15 cellular contexts compared by ENCODE assay signal in genomic region chr11:108929241-108929640, GRCh38.
DNase-seq lines count a peak whose midpoint lies in the region; ATAC-seq and TF ChIP-seq lines count a peak whose summit lies in the region.
"Had no signal": no experiment of that assay in that cellular context is flagged by ENCODE, and none has a peak within 500 bp of the region (broad histone marks: within the 10 kb centered on the region; RNA-seq: fewer than 3 reads in every experiment).

No MANE protein-coding gene starts in this region.

- peaks cover 4% of the 10 kb centered on the region for H3K36me3 Mint-ChIP-seq in osteocyte (ENCODE audit: unreplicated experiment)

- no peak for TF ChIP-seq CTCF in RWPE2 (IDR thresholded peaks at IDR 0.05; ENCODE audit: poor library complexity, severe bottlenecking)
- TF ChIP-seq CTCF in osteocyte (IDR thresholded peaks at IDR 0.05): no peak

- H3K4me3 ChIP-seq in RWPE2 (ENCODE audit: severe bottlenecking) (no peak overlapping the region), SJCRH30 (no peak overlapping the region)
- H3K4me3 ChIP-seq: GM12878 had no signal

- H3K27ac Mint-ChIP-seq in osteocyte (ENCODE audit: unreplicated experiment): peak overlapping the region; percentile 65
- H3K27ac Mint-ChIP-seq: activated T-cell treated with anti-CD3 and anti-CD28 coated beads, Interleukin-2, amount 50 U/mL, for 72 hours; stimulated activated memory B cell treated with anti-CD40 and anti-IgM and Interleukin-4, amounts not matched to agents 10 μg/mL and 1 μg/mL and 100 μg/mL, for 72 hours had no signal

- peaks cover 4% of the 10 kb centered on the region for H3K9me3 Mint-ChIP-seq in osteocyte (ENCODE audit: unreplicated experiment)
- H3K9me3 Mint-ChIP-seq: stimulated activated memory B cell treated with anti-CD40 and anti-IgM and Interleukin-4, amounts not matched to agents 10 μg/mL and 1 μg/mL and 100 μg/mL, for 72 hours had no signal

- no peaks in the 10 kb centered on the region for H3K9me3 ChIP-seq in RWPE2 (ENCODE audit: severe bottlenecking)
- no peaks in the 10 kb centered on the region for H3K9me3 ChIP-seq in SJCRH30 (replicated peaks)

- H3K4me3 Mint-ChIP-seq in osteocyte (ENCODE audit: unreplicated experiment): no peak overlapping the region
- H3K4me3 Mint-ChIP-seq: activated T-cell treated with anti-CD3 and anti-CD28 coated beads, Interleukin-2, amount 50 U/mL, for 72 hours; stimulated activated memory B cell treated with anti-CD40 and anti-IgM and Interleukin-4, amounts not matched to agents 10 μg/mL and 1 μg/mL and 100 μg/mL, for 72 hours had no signal

- DNase-seq in EL (peak; percentile 93), RWPE2 (ENCODE audit: low spot score) (no peak), osteocyte (ENCODE audit: extremely low spot score, unreplicated experiment) (no peak), SJCRH30 (no peak), NCI-H2171 (lab: John Stamatoyannopoulos, UW) (no peak)
- DNase-seq: activated T-cell treated with anti-CD3 and anti-CD28 coated beads, Interleukin-2, amount 50 U/mL, for 72 hours; MM.1S; nucleus accumbens; WERI-Rb-1 had no signal

- H3K27me3 ChIP-seq in RWPE2 (ENCODE audit: insufficient read depth, poor library complexity, severe bottlenecking): no peaks in the 10 kb centered on the region
- no peaks in the 10 kb centered on the region for H3K27me3 ChIP-seq in SJCRH30

- peak; percentile 96 for ATAC-seq in RWPE2 (ENCODE audit: low read depth)
- ATAC-seq in esophagus mucosa: peak; percentile 86
- no peak for ATAC-seq in GM18868 (IDR thresholded peaks at IDR 0.05; ENCODE audit: unreplicated experiment)
- no peak for ATAC-seq in GM21786 (IDR thresholded peaks at IDR 0.05; ENCODE audit: unreplicated experiment)
- ATAC-seq: activated T-cell treated with anti-CD3 and anti-CD28 coated beads, Interleukin-2, amount 50 U/mL, for 72 hours; GM12878; Right ventricle myocardium inferior; stimulated activated memory B cell treated with anti-CD40 and anti-IgM and Interleukin-4, amounts not matched to agents 10 μg/mL and 1 μg/mL and 100 μg/mL, for 72 hours had no signal

- H3K4me1 ChIP-seq in RWPE2 (ENCODE audit: insufficient read depth, poor library complexity, severe bottlenecking) (peaks cover 44% of the 10 kb centered on the region), SJCRH30 (no peaks in the 10 kb centered on the region)

- no peaks in the 10 kb centered on the region for H3K27me3 Mint-ChIP-seq in osteocyte (ENCODE audit: unreplicated experiment)
- H3K27me3 Mint-ChIP-seq: stimulated activated memory B cell treated with anti-CD40 and anti-IgM and Interleukin-4, amounts not matched to agents 10 μg/mL and 1 μg/mL and 100 μg/mL, for 72 hours had no signal

- H3K27ac ChIP-seq in RWPE2 (ENCODE audit: poor library complexity, severe bottlenecking) (peak overlapping the region; percentile 73), SJCRH30 (no peak overlapping the region)
- H3K27ac ChIP-seq: WERI-Rb-1 had no signal

- peaks cover 45% of the 10 kb centered on the region for H3K4me1 Mint-ChIP-seq in osteocyte (ENCODE audit: unreplicated experiment)
- H3K4me1 Mint-ChIP-seq: stimulated activated memory B cell treated with anti-CD40 and anti-IgM and Interleukin-4, amounts not matched to agents 10 μg/mL and 1 μg/mL and 100 μg/mL, for 72 hours had no signal

- H3K36me3 ChIP-seq in RWPE2 (ENCODE audit: low read depth): no peaks in the 10 kb centered on the region; the same call in 1 of the 2 replicates
- no peaks in the 10 kb centered on the region for H3K36me3 ChIP-seq in SJCRH30
- H3K36me3 ChIP-seq: WERI-Rb-1 had no signal

Comparison
In these comparisons a context has a peak if more than half of its experiments do, and no peak if none do; other contexts are left out.
1. ATAC-seq: peak in RWPE2 (single experiment) and esophagus mucosa (single experiment); none in GM18868 (single experiment) and GM21786 (single experiment).